Comparison of ENCODE assay signal across 1 cellular context in genomic region chr14:94080606-94081385, GRCh38.
TF ChIP-seq lines count a peak whose summit lies in the region.

DDX24 (minus strand) TSS chr14:94081202; CDS start chr14:94079742, 1,460 bp downstream.
IFI27L1 (plus strand) TSS chr14:94081310; CDS start chr14:94096938, 15,628 bp downstream.

TF ChIP-seq in HCT116, 20 proteins besides CTCF, POLR2A, EP300 and RAD21 (continued from another document):
- TF ChIP-seq REST (IDR thresholded peaks at IDR 0.05; ENCODE audit: low read depth), result no peak
- TF ChIP-seq SP1 (IDR thresholded peaks at IDR 0.05; ENCODE audit: low read depth), result peak; percentile 87
- peak; percentile 91 for TF ChIP-seq POLR2AphosphoS5 (IDR thresholded peaks at IDR 0.05; ENCODE audit: low read depth, low read length)
- TF ChIP-seq, protein P1, sequence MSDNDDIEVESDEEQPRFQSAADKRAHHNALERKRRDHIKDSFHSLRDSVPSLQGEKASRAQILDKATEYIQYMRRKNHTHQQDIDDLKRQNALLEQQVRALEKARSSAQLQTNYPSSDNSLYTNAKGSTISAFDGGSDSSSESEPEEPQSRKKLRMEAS (IDR thresholded peaks at IDR 0.05), result peak; percentile 77
- peak; percentile 44 for TF ChIP-seq TCF7L2 (IDR thresholded peaks at IDR 0.05; ENCODE audit: borderline replicate concordance, extremely low read depth, insufficient read depth, insufficient read length)
TF ChIP-seq in HCT116: peak in this region for 6.
